In genomic region chr6:73177221-73177944, GRCh38 we compare ENCODE assay signal across 14 cellular contexts. TPM values are rescaled to one million over a fixed set of nuclear protein-coding genes. Genes with fewer than 3 reads are reported as not detected.
DNase-seq lines count a peak whose midpoint lies in the region; ATAC-seq and TF ChIP-seq lines count a peak whose summit lies in the region.
"Had no signal": no experiment of that assay in that cellular context is flagged by ENCODE, and none has a peak within 500 bp of the region (broad histone marks: within the 10 kb centered on the region; RNA-seq: fewer than 3 reads in every experiment).

No MANE protein-coding gene starts in this region.

- H3K4me1 Mint-ChIP-seq in naive B cell (peaks cover 11 to 16% (median 11%) of the 10 kb centered on the region in 3 donors), endothelial cell (ENCODE audit: unreplicated experiment) (no peaks in the 10 kb centered on the region)

- H3K9me3 Mint-ChIP-seq in naive B cell (no peaks in the 10 kb centered on the region), endothelial cell (ENCODE audit: unreplicated experiment) (no peaks in the 10 kb centered on the region)
- H3K9me3 Mint-ChIP-seq: WTC11 had no signal

- DNase-seq in naive B cell (peak; percentile 12), SW 1271 (lab: John Stamatoyannopoulos, UW) (no peak), T-helper 2 cell (no peak), NCI-H1048 (lab: John Stamatoyannopoulos, UW) (no peak), endothelial cell (ENCODE audit: low spot score) (no peak)
- DNase-seq: SJCRH30, trophoblast cell had no signal

- no peak overlapping the region for H3K4me3 Mint-ChIP-seq in naive B cell
- no peak overlapping the region for H3K4me3 Mint-ChIP-seq in endothelial cell (ENCODE audit: unreplicated experiment)
- H3K4me3 Mint-ChIP-seq: WTC11 had no signal

- H3K27ac Mint-ChIP-seq in naive B cell, result peak overlapping the region in 1 of 6 donors; percentile 16
- no peak overlapping the region for H3K27ac Mint-ChIP-seq in endothelial cell (ENCODE audit: unreplicated experiment)
- H3K27ac Mint-ChIP-seq: WTC11 had no signal

- H3K36me3 Mint-ChIP-seq in naive B cell (no peaks in the 10 kb centered on the region), endothelial cell (ENCODE audit: low read depth, unreplicated experiment) (no peaks in the 10 kb centered on the region)
- H3K36me3 Mint-ChIP-seq: WTC11 had no signal

- no peak for TF ChIP-seq CTCF in endothelial cell (IDR thresholded peaks at IDR 0.05; ENCODE audit: unreplicated experiment)

- peak; percentile 51 for ATAC-seq in GM18873 (IDR thresholded peaks at IDR 0.05; ENCODE audit: low FRiP score, unreplicated experiment)
- peak; percentile 57 for ATAC-seq in GM21723 (IDR thresholded peaks at IDR 0.05; ENCODE audit: unreplicated experiment)
- peak; percentile 42 for ATAC-seq in HG03135 (IDR thresholded peaks at IDR 0.05; ENCODE audit: unreplicated experiment)
- ATAC-seq in naive B cell (ENCODE audit: low read depth in 2 of 2), result peak; percentile 44 to 45
- ATAC-seq: WTC11 had no signal

- no peaks in the 10 kb centered on the region for H3K27me3 Mint-ChIP-seq in naive B cell
- H3K27me3 Mint-ChIP-seq in endothelial cell (ENCODE audit: unreplicated experiment), result peaks cover 1% of the 10 kb centered on the region

RNA-seq across cellular contexts. Expression of gene KHDC1L, which starts 47.9 kb away (rescaled TPM):
- not detected for polyA plus RNA-seq in naive B cell (ENCODE audit: low read depth in 6 of 6)
- total RNA-seq in endothelial cell (ENCODE audit: unreplicated experiment), result not detected
- total RNA-seq: epithelial cell of proximal tubule, M059J, mononuclear cell, SJCRH30 had no signal
